In genomic region chr4:145099653-145100052, GRCh38 we compare ENCODE assay signal across 9 cellular contexts. TPM values are rescaled to one million over a fixed set of nuclear protein-coding genes. Genes with fewer than 3 reads are reported as not detected.
DNase-seq lines count a peak whose midpoint lies in the region; ATAC-seq and TF ChIP-seq lines count a peak whose summit lies in the region.
"Had no signal": no experiment of that assay in that cellular context is flagged by ENCODE, and none has a peak within 500 bp of the region (broad histone marks: within the 10 kb centered on the region; RNA-seq: fewer than 3 reads in every experiment).

No MANE protein-coding gene starts in this region.

- H3K4me3 ChIP-seq in SK-N-SH (ENCODE audit: low read depth in 2 of 2, low read length in 1 of 2) (peak overlapping the region; percentile 65 to 79; a peak in 3 of 4 replicates), epithelial cell of proximal tubule (ENCODE audit: low read depth, low read length) (peak overlapping the region; percentile 87), skin epidermis (peak overlapping the region; percentile 72 to 94 (median 83)), transverse colon (peak overlapping the region in 1 of 4 donors; percentile 78)

- ATAC-seq in SK-N-SH treated with all-trans-retinoic acid at 6 μM for 48 hours (no peak), GM21737 (IDR thresholded peaks at IDR 0.05; ENCODE audit: unreplicated experiment) (no peak)

- H3K27ac ChIP-seq in SK-N-SH (ENCODE audit: low read depth in 2 of 2, low read length in 1 of 2) (peak overlapping the region in 1 of 2 experiments; percentile 94; a peak in 1 of 4 replicates), skin epidermis (peak overlapping the region in 8 of 21 experiments; percentile 13 to 97 (median 93)), transverse colon (peak overlapping the region in 1 of 4 donors; percentile 97)

- TF ChIP-seq CTCF in SK-N-SH (IDR thresholded peaks at IDR 0.05) = no peak
- no peak for TF ChIP-seq CTCF in epithelial cell of proximal tubule (conservative IDR thresholded peaks at IDR 0.05; ENCODE audit: low read depth, low read length)
- TF ChIP-seq CTCF in transverse colon (IDR thresholded peaks at IDR 0.05) = no peak

- 0 out of 2 replicates have a peak overlapping the region, but pooled peaks have one; percentile 17 for H2AFZ ChIP-seq in SK-N-SH (ENCODE audit: low read depth)

- H4K20me1 ChIP-seq in SK-N-SH (ENCODE audit: insufficient read depth) = peaks cover 13% of the 10 kb centered on the region; the same call in 1 of the 2 replicates

- H3K27me3 ChIP-seq in SK-N-SH (ENCODE audit: insufficient read depth) = no peaks in the 10 kb centered on the region
- no peaks in the 10 kb centered on the region for H3K27me3 ChIP-seq in transverse colon

- TF ChIP-seq RAD21 in SK-N-SH (IDR thresholded peaks at IDR 0.05; ENCODE audit: low read length) = no peak

- H3K4me2 ChIP-seq in SK-N-SH = peak overlapping the region; percentile 89

- TF ChIP-seq EP300 in SK-N-SH (IDR thresholded peaks at IDR 0.05; ENCODE audit: borderline replicate concordance in 1 of 2, low read depth in 1 of 2, low read length in 1 of 2) = no peak
- TF ChIP-seq EP300 in transverse colon (IDR thresholded peaks at IDR 0.05; ENCODE audit: low read depth) = no peak

- H3K36me3 ChIP-seq in SK-N-SH (replicated peaks in 1 of 2; ENCODE audit: control insufficient read depth in 1 of 2, insufficient read depth in 2 of 2, low read length in 1 of 2) = peaks cover 27 to 38% of the 10 kb centered on the region in 2 experiments
- H3K36me3 ChIP-seq in transverse colon = peaks cover 0 to 6% (median 2%) of the 10 kb centered on the region in 4 donors

- POLR2A ChIA-PET in SK-N-SH (lab: Yijun Ruan, JAX) = no interaction called here

- no peak for TF ChIP-seq POLR2A in transverse colon (IDR thresholded peaks at IDR 0.05)

- WGBS in SK-N-SH (ENCODE audit: low lambda C conversion rate) = 19% methylated on average over 5 of the region's 5 CpGs
- WGBS in transverse colon (ENCODE audit: low coverage in 1 of 2), 2 donors = 17 to 27% methylated on average over 5 of the region's 5 CpGs

- intact Hi-C loops in transverse colon (cut with DNase I; ENCODE audit: low total_unique reads) = no loop called here

- H3K4me1 ChIP-seq in SK-N-SH (ENCODE audit: control insufficient read depth in 1 of 2, insufficient read depth in 2 of 2, low read depth in 1 of 2, low read length in 1 of 2) (peaks cover 0 to 12% of the 10 kb centered on the region in 2 experiments; a peak in 2 of 4 replicates), transverse colon (peaks cover 19 to 47% (median 28%) of the 10 kb centered on the region in 4 donors)

- H3F3A ChIP-seq in SK-N-SH (replicated peaks; ENCODE audit: insufficient read depth) = peaks cover 12% of the 10 kb centered on the region

- no peaks in the 10 kb centered on the region for H3K9me2 ChIP-seq in SK-N-SH

- H3K9me3 ChIP-seq in SK-N-SH (no peaks in the 10 kb centered on the region), transverse colon (no peaks in the 10 kb centered on the region)

- CTCF ChIA-PET in SK-N-SH (lab: Yijun Ruan, JAX) = interaction anchor here (1.0 to 2.1 kb wide), 2 partner anchors 21 to 38 kb away, joined by 3 to 8 read pairs; no protein-coding TSS in a partner anchor

- peaks cover 91% of the 10 kb centered on the region for H3K79me2 ChIP-seq in SK-N-SH (ENCODE audit: insufficient read depth)

- in situ Hi-C loops in transverse colon (cut with MboI; ENCODE audit: low pct_ligation_motif_present in 1 of 4, low pct_unique_long_range_greater_than_20kb in 1 of 4, low sequenced_read_pairs in 3 of 4) = loop anchor here in 1 of 4 donors (25.0 kb wide), 1 partner anchor 1587 kb away; the partner anchor contains the start of gene SMARCA5

- no peak for DNase-seq in SK-N-SH
- peak; percentile 53 for DNase-seq in OCI-M1 (lab: John Stamatoyannopoulos, UW)
- no peak for DNase-seq in epithelial cell of proximal tubule (ENCODE audit: low read depth)
- DNase-seq in NCI-H1694 treated with DMSO at 0.1 percent for 48 hours (lab: John Stamatoyannopoulos, UW) = no peak
- no peak for DNase-seq in transverse colon
- DNase-seq: T1000 had no signal

- H3K9ac ChIP-seq in SK-N-SH = peak overlapping the region; percentile 84

TF ChIP-seq in SK-N-SH, 30 proteins besides CTCF, POLR2A, EP300 and RAD21 (continues in another document):
- TF ChIP-seq, protein P1, sequence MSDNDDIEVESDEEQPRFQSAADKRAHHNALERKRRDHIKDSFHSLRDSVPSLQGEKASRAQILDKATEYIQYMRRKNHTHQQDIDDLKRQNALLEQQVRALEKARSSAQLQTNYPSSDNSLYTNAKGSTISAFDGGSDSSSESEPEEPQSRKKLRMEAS (IDR thresholded peaks at IDR 0.05; ENCODE audit: low read depth) = no peak
- TF ChIP-seq FOXM1 (IDR thresholded peaks at IDR 0.05; ENCODE audit: low read depth) (no peak), FOSL2 (IDR thresholded peaks at IDR 0.05; ENCODE audit: borderline replicate concordance, low read depth) (no peak), SIN3A (IDR thresholded peaks at IDR 0.05; ENCODE audit: borderline replicate concordance, low read depth, low read length) (no peak), JUND (IDR thresholded peaks at IDR 0.05) (no peak), USF2 (IDR thresholded peaks at IDR 0.05; ENCODE audit: borderline replicate concordance, low read depth, low read length) (no peak), EZH2phosphoT487 (IDR thresholded peaks at IDR 0.05; ENCODE audit: borderline replicate concordance, low read depth) (no peak), MEF2A (IDR thresholded peaks at IDR 0.05; ENCODE audit: borderline replicate concordance, low read depth) (no peak), CHD2 (IDR thresholded peaks at IDR 0.05; ENCODE audit: low read length, partially characterized antibody) (no peak)
- TF ChIP-seq, protein P2, sequence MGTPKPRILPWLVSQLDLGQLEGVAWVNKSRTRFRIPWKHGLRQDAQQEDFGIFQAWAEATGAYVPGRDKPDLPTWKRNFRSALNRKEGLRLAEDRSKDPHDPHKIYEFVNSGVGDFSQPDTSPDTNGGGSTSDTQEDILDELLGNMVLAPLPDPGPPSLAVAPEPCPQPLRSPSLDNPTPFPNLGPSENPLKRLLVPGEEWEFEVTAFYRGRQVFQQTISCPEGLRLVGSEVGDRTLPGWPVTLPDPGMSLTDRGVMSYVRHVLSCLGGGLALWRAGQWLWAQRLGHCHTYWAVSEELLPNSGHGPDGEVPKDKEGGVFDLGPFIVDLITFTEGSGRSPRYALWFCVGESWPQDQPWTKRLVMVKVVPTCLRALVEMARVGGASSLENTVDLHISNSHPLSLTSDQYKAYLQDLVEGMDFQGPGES (IDR thresholded peaks at IDR 0.05; ENCODE audit: low read depth, low read length) = no peak

TF ChIP-seq in SK-N-SH treated with all-trans-retinoic acid at 6 μM for 48 hours, 23 proteins besides CTCF, POLR2A, EP300 and RAD21 (continues in another document):
- TF ChIP-seq ARNTL (CRISPR knock-in tag; IDR thresholded peaks at IDR 0.05; ENCODE audit: borderline replicate concordance, low read depth) (no peak), RARB (CRISPR knock-in tag; IDR thresholded peaks at IDR 0.05) (no peak), TSHZ2 (CRISPR knock-in tag; IDR thresholded peaks at IDR 0.05) (no peak), ZNF8 (CRISPR knock-in tag; IDR thresholded peaks at IDR 0.05) (no peak), ZFP30 (CRISPR knock-in tag; IDR thresholded peaks at IDR 0.05) (no peak)
- TF ChIP-seq, protein P3, sequence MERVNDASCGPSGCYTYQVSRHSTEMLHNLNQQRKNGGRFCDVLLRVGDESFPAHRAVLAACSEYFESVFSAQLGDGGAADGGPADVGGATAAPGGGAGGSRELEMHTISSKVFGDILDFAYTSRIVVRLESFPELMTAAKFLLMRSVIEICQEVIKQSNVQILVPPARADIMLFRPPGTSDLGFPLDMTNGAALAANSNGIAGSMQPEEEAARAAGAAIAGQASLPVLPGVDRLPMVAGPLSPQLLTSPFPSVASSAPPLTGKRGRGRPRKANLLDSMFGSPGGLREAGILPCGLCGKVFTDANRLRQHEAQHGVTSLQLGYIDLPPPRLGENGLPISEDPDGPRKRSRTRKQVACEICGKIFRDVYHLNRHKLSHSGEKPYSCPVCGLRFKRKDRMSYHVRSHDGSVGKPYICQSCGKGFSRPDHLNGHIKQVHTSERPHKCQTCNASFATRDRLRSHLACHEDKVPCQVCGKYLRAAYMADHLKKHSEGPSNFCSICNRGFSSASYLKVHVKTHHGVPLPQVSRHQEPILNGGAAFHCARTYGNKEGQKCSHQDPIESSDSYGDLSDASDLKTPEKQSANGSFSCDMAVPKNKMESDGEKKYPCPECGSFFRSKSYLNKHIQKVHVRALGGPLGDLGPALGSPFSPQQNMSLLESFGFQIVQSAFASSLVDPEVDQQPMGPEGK (CRISPR knock-in tag; IDR thresholded peaks at IDR 0.05; ENCODE audit: borderline replicate concordance) = no peak

RNA-seq across cellular contexts. Expression of gene ABCE1, which starts 1.5 kb away (rescaled TPM):
- 48.3 and 51.8 TPM in 2 replicates for polyA plus RNA-seq in SK-N-SH (2012; rRNA removed)
- 58.9 and 60.9 TPM in 2 replicates for polyA plus RNA-seq in SK-N-SH (2012; cell fraction: cytosol; rRNA removed)
- 36.8 and 70.0 TPM in 2 replicates for polyA plus RNA-seq in SK-N-SH (2012; cell fraction: nucleus; rRNA removed)
- total RNA-seq in epithelial cell of proximal tubule (105 and 155 TPM in 2 replicates), transverse colon (10 to 100 TPM; 23.8 to 48.8 (median 35.7) TPM)

RNA-seq across cellular contexts. Expression of gene ANAPC10, which starts 1.7 kb away (rescaled TPM):
- 19.1 and 24.3 TPM in 2 replicates for polyA plus RNA-seq in SK-N-SH (2012; rRNA removed)
- 29.3 and 37.9 TPM in 2 replicates for polyA plus RNA-seq in SK-N-SH (2012; cell fraction: cytosol; rRNA removed)
- polyA plus RNA-seq in SK-N-SH (2012; cell fraction: nucleus; rRNA removed) = 9.6 and 16.7 TPM in 2 replicates
- total RNA-seq in epithelial cell of proximal tubule = 25.0 and 28.1 TPM in 2 replicates
- total RNA-seq in transverse colon = 10 to 100 TPM in 3 of 4 donors, 1 to 10 TPM in 1; 7.5 to 24.8 (median 15.4) TPM
